3 cellular contexts compared by ENCODE assay signal in genomic region chr7:26044320-26044719, GRCh38.
"Had no signal": no experiment of that assay in that cellular context is flagged by ENCODE, and none has a peak within 500 bp of the region (broad histone marks: within the 10 kb centered on the region; RNA-seq: fewer than 3 reads in every experiment).

No MANE protein-coding gene starts in this region.

- ATAC-seq: GM12878 had no signal

- H3K4me3 ChIP-seq: GM12878 had no signal

- DNase-seq: GDM1, GF-D8 had no signal
